ENCODE assay signal across 8 cellular contexts in the genomic region with DNA sequence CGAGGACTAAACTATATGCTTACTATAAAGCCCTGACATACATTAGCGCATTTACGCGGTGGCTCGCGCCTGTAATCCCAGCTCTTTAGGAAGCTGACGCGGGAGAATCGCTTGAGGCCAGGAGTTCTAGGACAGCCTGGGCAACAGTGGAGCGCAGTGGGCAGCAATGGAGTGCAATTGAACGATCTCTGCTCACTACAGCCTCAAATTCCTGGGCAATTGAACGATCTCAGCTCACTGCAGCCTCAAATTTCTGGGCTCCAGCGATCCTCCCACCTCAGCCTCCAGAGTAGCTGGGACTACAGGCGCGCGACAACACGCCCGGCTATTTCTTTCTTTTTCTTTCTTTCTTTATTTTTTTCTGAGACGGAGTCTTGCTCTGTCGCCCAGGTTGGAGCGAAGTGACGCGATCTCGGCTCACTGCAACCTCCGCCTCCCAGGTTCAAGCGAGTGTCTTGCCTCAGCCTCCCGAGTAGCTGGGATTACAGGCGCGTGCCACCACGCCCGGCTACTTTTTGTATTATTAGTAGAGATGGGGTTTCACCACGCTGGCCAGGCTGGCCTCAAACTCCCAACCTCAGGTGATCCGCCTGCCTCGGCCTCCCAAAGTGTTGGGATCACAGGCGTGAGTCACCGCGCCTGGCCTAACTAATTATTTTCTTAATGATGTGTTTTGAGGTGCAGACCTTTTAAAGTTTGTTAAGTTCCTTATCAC. TPM values are rescaled to one million over a fixed set of nuclear protein-coding genes. Genes with fewer than 3 reads are reported as not detected.
DNase-seq lines count a peak whose midpoint lies in the region; ATAC-seq and TF ChIP-seq lines count a peak whose summit lies in the region.

No MANE protein-coding gene starts in this region.

- peaks cover 2% of the 10 kb centered on the region for H3K36me3 Mint-ChIP-seq in activated CD4-positive, alpha-beta memory T cell treated with anti-CD3 and anti-CD28 coated beads for 36 hours
- H3K36me3 Mint-ChIP-seq in stimulated activated naive B cell treated with anti-CD40 and anti-IgM and Interleukin-4, amounts not matched to agents 10 μg/mL and 1 μg/mL and 100 μg/mL, for 72 hours, result peaks cover 0 to 7% of the 10 kb centered on the region in 2 donors

- H3K9me3 Mint-ChIP-seq in activated CD4-positive, alpha-beta memory T cell treated with anti-CD3 and anti-CD28 coated beads for 36 hours, result no peaks in the 10 kb centered on the region
- no peaks in the 10 kb centered on the region for H3K9me3 Mint-ChIP-seq in stimulated activated naive B cell treated with anti-CD40 and anti-IgM and Interleukin-4, amounts not matched to agents 10 μg/mL and 1 μg/mL and 100 μg/mL, for 72 hours

- H3K4me1 ChIP-seq in iPS DF 6.9 (ENCODE audit: control insufficient read depth, insufficient read depth, low read length), result no peaks in the 10 kb centered on the region

- ATAC-seq in stimulated activated naive B cell treated with anti-CD40 and anti-IgM and Interleukin-4, amounts not matched to agents 10 μg/mL and 1 μg/mL and 100 μg/mL, for 72 hours (replicated peaks), result peak in 1 of 2 donors; percentile 11
- no peak for ATAC-seq in HG03045 (IDR thresholded peaks at IDR 0.05; ENCODE audit: unreplicated experiment)
- no peak for ATAC-seq in GM18861 (IDR thresholded peaks at IDR 0.05; ENCODE audit: unreplicated experiment)

- CTCF ChIA-PET in activated CD4-positive, alpha-beta memory T cell treated with anti-CD3 and anti-CD28 coated beads for 36 hours (lab: Charles Lee), result interaction anchor here (1.0 to 3.2 kb wide), 3 partner anchors 15 to 51 kb away, joined by 4 to 32 read pairs (median 4); no protein-coding TSS in a partner anchor

- DNase-seq in HFF-Myc (ENCODE audit: extremely low read depth, low read depth) (no peak), iPS DF 6.9 (ENCODE audit: low read depth, low spot score) (no peak), NCI-H187 treated with DMSO at 0.1 percent for 48 hours (lab: John Stamatoyannopoulos, UW) (no peak), medulla oblongata (ENCODE audit: extremely low spot score) (no peak)
- DNase-seq in activated CD4-positive, alpha-beta memory T cell treated with anti-CD3 and anti-CD28 coated beads for 36 hours, result no peak
- no peak for DNase-seq in stimulated activated naive B cell treated with anti-CD40 and anti-IgM and Interleukin-4, amounts not matched to agents 10 μg/mL and 1 μg/mL and 100 μg/mL, for 72 hours

- POLR2A ChIA-PET in activated CD4-positive, alpha-beta memory T cell treated with anti-CD3 and anti-CD28 coated beads for 36 hours (lab: Charles Lee), result interaction anchor here (1.0 to 1.4 kb wide), 2 partner anchors 51 to 104 kb away, joined by 4 to 5 read pairs; a partner anchor contains a TSS

- H3K4me1 Mint-ChIP-seq in activated CD4-positive, alpha-beta memory T cell treated with anti-CD3 and anti-CD28 coated beads for 36 hours (ENCODE audit: low read depth), result peaks cover 23% of the 10 kb centered on the region
- peaks cover 10 to 40% of the 10 kb centered on the region in 2 donors for H3K4me1 Mint-ChIP-seq in stimulated activated naive B cell treated with anti-CD40 and anti-IgM and Interleukin-4, amounts not matched to agents 10 μg/mL and 1 μg/mL and 100 μg/mL, for 72 hours

- no peak overlapping the region for H3K27ac ChIP-seq in iPS DF 6.9 (ENCODE audit: low read length)

- no peak for TF ChIP-seq CTCF in HFF-Myc (IDR thresholded peaks at IDR 0.05; ENCODE audit: low read depth, low read length, missing control alignments)

- H3K4me3 ChIP-seq in HFF-Myc (replicated peaks; ENCODE audit: low read depth, low read length) (peak overlapping the region; percentile 92), iPS DF 6.9 (ENCODE audit: low read length) (peak overlapping the region; percentile 79; the same call in 1 of the 2 replicates)

- no peaks in the 10 kb centered on the region for H3K27me3 Mint-ChIP-seq in activated CD4-positive, alpha-beta memory T cell treated with anti-CD3 and anti-CD28 coated beads for 36 hours
- H3K27me3 Mint-ChIP-seq in stimulated activated naive B cell treated with anti-CD40 and anti-IgM and Interleukin-4, amounts not matched to agents 10 μg/mL and 1 μg/mL and 100 μg/mL, for 72 hours, result no peaks in the 10 kb centered on the region

- no peaks in the 10 kb centered on the region for H3K27me3 ChIP-seq in iPS DF 6.9 (ENCODE audit: control insufficient read depth, insufficient read depth, low read length)

- H3K27ac Mint-ChIP-seq in activated CD4-positive, alpha-beta memory T cell treated with anti-CD3 and anti-CD28 coated beads for 36 hours, result no peak overlapping the region
- peak overlapping the region; percentile 93 for H3K27ac Mint-ChIP-seq in stimulated activated naive B cell treated with anti-CD40 and anti-IgM and Interleukin-4, amounts not matched to agents 10 μg/mL and 1 μg/mL and 100 μg/mL, for 72 hours

- peak overlapping the region; percentile 91 for H3K4me3 Mint-ChIP-seq in activated CD4-positive, alpha-beta memory T cell treated with anti-CD3 and anti-CD28 coated beads for 36 hours
- H3K4me3 Mint-ChIP-seq in stimulated activated naive B cell treated with anti-CD40 and anti-IgM and Interleukin-4, amounts not matched to agents 10 μg/mL and 1 μg/mL and 100 μg/mL, for 72 hours, result peak overlapping the region; percentile 88 to 98

- H3K9me3 ChIP-seq in iPS DF 6.9 (ENCODE audit: control insufficient read depth, insufficient read depth, low read length), result no peaks in the 10 kb centered on the region

- intact Hi-C loops in activated CD4-positive, alpha-beta memory T cell treated with anti-CD3 and anti-CD28 coated beads for 36 hours (cut with micrococcal nuclease), result loop anchor here (1.0 to 2.0 kb wide), 3 partner anchors 51 to 143 kb away; a partner anchor contains a TSS

- WGBS in iPS DF 6.9 (ENCODE audit: insufficient coverage, insufficient read length), result no CpG with 5 or more reads among the region's 37 CpGs

- no peaks in the 10 kb centered on the region for H3K36me3 ChIP-seq in iPS DF 6.9 (ENCODE audit: control insufficient read depth, insufficient read depth, low read length)

RNA-seq across cellular contexts. Expression of a gene that starts 0.5 kb away (rescaled TPM):
- 10 to 100 TPM; 17.0 to 18.1 TPM for total RNA-seq in activated CD4-positive, alpha-beta memory T cell treated with anti-CD3 and anti-CD28 coated beads for 36 hours

RNA-seq across cellular contexts. Expression of a gene that starts 56.8 kb away (rescaled TPM):
- total RNA-seq in activated CD4-positive, alpha-beta memory T cell treated with anti-CD3 and anti-CD28 coated beads for 36 hours, result 10 to 100 TPM; 73.3 to 75.1 TPM
